17 cellular contexts compared by ENCODE assay signal in genomic region chr13:70747305-70747704, GRCh38.
A peak's percentile ranks its signal among the peaks of the same experiment; 100 is the strongest.
DNase-seq lines count a peak whose midpoint lies in the region; ATAC-seq lines count a peak whose summit lies in the region.
"Had no signal": no experiment of that assay in that cellular context is flagged by ENCODE, and none has a peak within 500 bp of the region (broad histone marks: within the 10 kb centered on the region; RNA-seq: fewer than 3 reads in every experiment).

No MANE protein-coding gene starts in this region.

- no peak overlapping the region for H3K4me3 ChIP-seq in H7 (ENCODE audit: insufficient read depth, low read depth, low read length)
- H3K4me3 ChIP-seq: HAP-1 had no signal

- no peaks in the 10 kb centered on the region for H3K27me3 ChIP-seq in H7 (ENCODE audit: control insufficient read depth, insufficient read depth, low read length)
- H3K27me3 ChIP-seq: BE2C had no signal

- intact Hi-C loops in left colon (cut with DNase I, micrococcal nuclease) = no loop called here

- H3K36me3 ChIP-seq in H7 (replicated peaks; ENCODE audit: control insufficient read depth, insufficient read depth, low read length) = no peaks in the 10 kb centered on the region
- H3K36me3 ChIP-seq: BE2C, HAP-1 had no signal

- ATAC-seq in GM21423 (IDR thresholded peaks at IDR 0.05; ENCODE audit: unreplicated experiment) (no peak), left colon (no peak)
- ATAC-seq: T-helper 17 cell had no signal

- DNase-seq in NCI-H1092 treated with DMSO at 0.1 percent for 48 hours (lab: John Stamatoyannopoulos, UW) = peak; percentile 10
- no peak for DNase-seq in NCI-H1092 (lab: John Stamatoyannopoulos, UW)
- peak; percentile 47 for DNase-seq in NCI-H69 (lab: John Stamatoyannopoulos, UW)
- peak; percentile 2 for DNase-seq in iris pigment epithelial cell (ENCODE audit: low read depth)
- no peak for DNase-seq in left colon
- DNase-seq in NCI-H2107 treated with DMSO at 0.1 percent for 48 hours (lab: John Stamatoyannopoulos, UW; ENCODE audit: unreplicated experiment) = no peak
- DNase-seq in H7 = no peak
- DNase-seq: BE2C; Calu3; CD4-positive, alpha-beta T cell; Kasumi-1; NCI-H1930; NCI-H510A treated with DMSO at 0.1 percent for 48 hours; OCI-M1; T-helper 17 cell had no signal

Comparison
In these comparisons a context has a peak if more than half of its experiments do, and no peak if none do; other contexts are left out.
1. DNase-seq: peak in NCI-H1092 treated with DMSO at 0.1 percent for 48 hours (single experiment), NCI-H69 (single experiment) and iris pigment epithelial cell (single experiment); none in NCI-H1092 (single experiment), left colon (0 of 2), NCI-H2107 treated with DMSO at 0.1 percent for 48 hours (single experiment) and H7 (single experiment).